8 cellular contexts compared by ENCODE assay signal in the genomic region with DNA sequence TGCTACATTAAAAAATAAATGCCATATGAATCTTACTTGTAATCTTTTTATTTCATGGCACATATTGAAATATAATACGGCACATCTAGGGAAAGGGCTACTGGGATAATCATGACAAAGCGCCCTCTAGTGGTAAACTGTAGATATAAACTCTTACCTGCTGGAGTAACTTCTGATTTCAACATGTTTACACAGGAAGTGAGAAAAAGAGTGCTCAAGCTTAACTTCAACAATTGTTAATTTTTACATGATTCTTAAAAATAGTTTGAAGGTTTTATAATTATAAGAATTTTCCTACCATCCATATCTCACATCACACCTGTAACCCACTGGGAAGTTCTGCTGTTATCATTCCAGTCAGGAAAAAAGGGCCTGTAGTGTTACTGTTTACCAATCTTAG.
DNase-seq lines count a peak whose midpoint lies in the region; ATAC-seq and TF ChIP-seq lines count a peak whose summit lies in the region.

No MANE protein-coding gene starts in this region.

- no peaks in the 10 kb centered on the region for H3K27me3 ChIP-seq in SU-DHL-6 (ENCODE audit: low read length)

- no peak overlapping the region for H3K4me3 ChIP-seq in SU-DHL-6 (ENCODE audit: insufficient read depth, low read length, poor library complexity, severe bottlenecking)

- no peak overlapping the region for H3K9ac ChIP-seq in SU-DHL-6 (ENCODE audit: low read length)

- peak; percentile 96 for TF ChIP-seq CTCF in SU-DHL-6 (IDR thresholded peaks at IDR 0.05; ENCODE audit: insufficient read depth, low read length, poor library complexity, severe bottlenecking)

- H3K36me3 ChIP-seq in SU-DHL-6 (ENCODE audit: low read length) = no peaks in the 10 kb centered on the region

- H3F3A ChIP-seq in SU-DHL-6 (ENCODE audit: insufficient read depth) = no peaks in the 10 kb centered on the region

- H3K27ac ChIP-seq in SU-DHL-6 (ENCODE audit: low read depth, low read length) = no peak overlapping the region

- ATAC-seq in GM21737 (IDR thresholded peaks at IDR 0.05; ENCODE audit: unreplicated experiment) = peak; percentile 29
- no peak for ATAC-seq in GM18907 (IDR thresholded peaks at IDR 0.05; ENCODE audit: unreplicated experiment)
- ATAC-seq in GM19023 (IDR thresholded peaks at IDR 0.05; ENCODE audit: unreplicated experiment) = no peak

- no peaks in the 10 kb centered on the region; the same call in 1 of the 2 replicates for H4K20me1 ChIP-seq in SU-DHL-6 (ENCODE audit: low read depth, low read length)

- H3K79me2 ChIP-seq in SU-DHL-6 (ENCODE audit: insufficient read depth, low read length) = peaks cover 10% of the 10 kb centered on the region

- peak overlapping the region; percentile 3 for H3K4me2 ChIP-seq in SU-DHL-6 (ENCODE audit: low read depth, low read length, poor library complexity, severe bottlenecking)

- peak; percentile 62 for DNase-seq in DMS114 treated with DMSO at 0.1 percent for 48 hours (lab: John Stamatoyannopoulos, UW; ENCODE audit: unreplicated experiment)
- DNase-seq in NCI-H187 treated with DMSO at 0.1 percent for 48 hours (lab: John Stamatoyannopoulos, UW) = peak; percentile 56
- peak; percentile 80 for DNase-seq in fibroblast of peridontal ligament (ENCODE audit: extremely low read depth)
- peak; percentile 58 for DNase-seq in pons (ENCODE audit: low spot score)

- H2AFZ ChIP-seq in SU-DHL-6 (ENCODE audit: low read depth, low read length, severe bottlenecking) = peak overlapping the region; percentile 87

- no peaks in the 10 kb centered on the region for H3K9me3 ChIP-seq in SU-DHL-6 (ENCODE audit: insufficient read depth, low read length)

- no peaks in the 10 kb centered on the region for H3K9me2 ChIP-seq in SU-DHL-6 (replicated peaks; ENCODE audit: insufficient read depth, low read length)
